ENCODE assay signal across 1 cellular context in the genomic region with DNA sequence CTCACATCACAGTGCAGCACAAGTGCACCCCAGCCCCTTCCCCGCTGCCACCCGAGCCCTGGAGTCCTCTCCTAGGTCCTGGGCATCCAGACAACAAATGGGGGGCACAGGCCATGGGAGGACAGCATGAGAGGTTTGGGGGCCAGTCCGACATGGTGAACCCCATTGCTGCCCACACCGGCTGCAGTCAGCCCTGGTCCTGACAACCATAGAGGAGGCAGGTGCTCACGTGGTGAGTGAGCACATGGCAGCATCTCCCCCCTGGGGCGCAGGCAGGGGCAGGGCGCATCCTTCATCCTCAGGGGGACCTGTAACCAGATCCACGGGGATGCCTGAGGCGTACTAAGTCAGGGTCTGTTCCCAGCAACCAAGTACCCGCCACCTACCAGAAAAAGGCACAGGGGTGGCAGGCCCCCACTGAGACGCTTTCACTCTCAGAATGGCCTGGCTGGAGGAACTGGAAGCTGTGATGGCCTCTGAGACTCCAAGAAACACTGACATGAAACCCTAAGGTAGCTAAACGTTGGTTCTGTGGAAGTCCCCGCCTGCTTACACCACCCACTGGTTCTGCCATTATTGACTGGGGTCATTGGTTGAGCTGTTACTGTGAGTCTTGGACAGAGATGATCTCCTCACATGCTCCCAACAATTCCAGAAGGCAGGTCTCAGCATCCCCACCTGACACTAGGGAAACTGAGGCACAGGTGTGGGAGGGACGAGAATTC.
TF ChIP-seq lines count a peak whose summit lies in the region.

No MANE protein-coding gene starts in this region.

TF ChIP-seq in HepG2, 621 proteins besides CTCF, POLR2A, EP300 and RAD21:
- TF ChIP-seq ZBED4 (CRISPR knock-in tag; IDR thresholded peaks at IDR 0.05; ENCODE audit: borderline replicate concordance) = no peak
- TF ChIP-seq MIER2 (CRISPR knock-in tag; IDR thresholded peaks at IDR 0.05) = no peak
- TF ChIP-seq ZNF580 (CRISPR knock-in tag; IDR thresholded peaks at IDR 0.05; ENCODE audit: borderline replicate concordance, low read depth) = no peak
- no peak for TF ChIP-seq TARDBP (CRISPR knock-in tag; IDR thresholded peaks at IDR 0.05)
- TF ChIP-seq, protein P1, sequence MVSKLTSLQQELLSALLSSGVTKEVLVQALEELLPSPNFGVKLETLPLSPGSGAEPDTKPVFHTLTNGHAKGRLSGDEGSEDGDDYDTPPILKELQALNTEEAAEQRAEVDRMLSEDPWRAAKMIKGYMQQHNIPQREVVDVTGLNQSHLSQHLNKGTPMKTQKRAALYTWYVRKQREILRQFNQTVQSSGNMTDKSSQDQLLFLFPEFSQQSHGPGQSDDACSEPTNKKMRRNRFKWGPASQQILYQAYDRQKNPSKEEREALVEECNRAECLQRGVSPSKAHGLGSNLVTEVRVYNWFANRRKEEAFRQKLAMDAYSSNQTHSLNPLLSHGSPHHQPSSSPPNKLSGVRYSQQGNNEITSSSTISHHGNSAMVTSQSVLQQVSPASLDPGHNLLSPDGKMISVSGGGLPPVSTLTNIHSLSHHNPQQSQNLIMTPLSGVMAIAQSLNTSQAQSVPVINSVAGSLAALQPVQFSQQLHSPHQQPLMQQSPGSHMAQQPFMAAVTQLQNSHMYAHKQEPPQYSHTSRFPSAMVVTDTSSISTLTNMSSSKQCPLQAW (CRISPR knock-in tag; IDR thresholded peaks at IDR 0.05) = no peak
- no peak for TF ChIP-seq ZNF431 (CRISPR knock-in tag; IDR thresholded peaks at IDR 0.05; ENCODE audit: borderline replicate concordance, low read depth)
- no peak for TF ChIP-seq ARID4A (CRISPR knock-in tag; IDR thresholded peaks at IDR 0.05; ENCODE audit: borderline replicate concordance)
- TF ChIP-seq NFE2 (CRISPR knock-in tag; IDR thresholded peaks at IDR 0.05) = no peak
- TF ChIP-seq, protein P2, sequence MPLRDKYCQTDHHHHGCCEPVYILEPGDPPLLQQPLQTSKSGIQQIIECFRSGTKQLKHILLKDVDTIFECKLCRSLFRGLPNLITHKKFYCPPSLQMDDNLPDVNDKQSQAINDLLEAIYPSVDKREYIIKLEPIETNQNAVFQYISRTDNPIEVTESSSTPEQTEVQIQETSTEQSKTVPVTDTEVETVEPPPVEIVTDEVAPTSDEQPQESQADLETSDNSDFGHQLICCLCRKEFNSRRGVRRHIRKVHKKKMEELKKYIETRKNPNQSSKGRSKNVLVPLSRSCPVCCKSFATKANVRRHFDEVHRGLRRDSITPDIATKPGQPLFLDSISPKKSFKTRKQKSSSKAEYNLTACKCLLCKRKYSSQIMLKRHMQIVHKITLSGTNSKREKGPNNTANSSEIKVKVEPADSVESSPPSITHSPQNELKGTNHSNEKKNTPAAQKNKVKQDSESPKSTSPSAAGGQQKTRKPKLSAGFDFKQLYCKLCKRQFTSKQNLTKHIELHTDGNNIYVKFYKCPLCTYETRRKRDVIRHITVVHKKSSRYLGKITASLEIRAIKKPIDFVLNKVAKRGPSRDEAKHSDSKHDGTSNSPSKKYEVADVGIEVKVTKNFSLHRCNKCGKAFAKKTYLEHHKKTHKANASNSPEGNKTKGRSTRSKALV (CRISPR knock-in tag; IDR thresholded peaks at IDR 0.05) = no peak
- no peak for TF ChIP-seq PHF20 (CRISPR knock-in tag; IDR thresholded peaks at IDR 0.05)
- TF ChIP-seq KDM2A (CRISPR knock-in tag; IDR thresholded peaks at IDR 0.05; ENCODE audit: borderline replicate concordance, low read depth) = no peak
- TF ChIP-seq SALL2 (CRISPR knock-in tag; IDR thresholded peaks at IDR 0.05) = no peak
- no peak for TF ChIP-seq PBX2 (CRISPR knock-in tag; IDR thresholded peaks at IDR 0.05)
- no peak for TF ChIP-seq SP5 (CRISPR knock-in tag; IDR thresholded peaks at IDR 0.05; ENCODE audit: borderline replicate concordance, low read depth)
- no peak for TF ChIP-seq PCBP2 (optimal IDR thresholded peaks at IDR 0.05; ENCODE audit: low read depth, low read length, poor library complexity, severe bottlenecking)
- TF ChIP-seq ZSCAN9 (CRISPR knock-in tag; IDR thresholded peaks at IDR 0.05; ENCODE audit: borderline replicate concordance) = no peak
- TF ChIP-seq ZKSCAN5 (CRISPR knock-in tag; IDR thresholded peaks at IDR 0.05) = no peak
- no peak for TF ChIP-seq ZSCAN20 (CRISPR knock-in tag; IDR thresholded peaks at IDR 0.05; ENCODE audit: borderline replicate concordance)
- TF ChIP-seq TP53 (CRISPR knock-in tag; conservative IDR thresholded peaks at IDR 0.05) = no peak
- TF ChIP-seq PRMT3 (CRISPR knock-in tag; IDR thresholded peaks at IDR 0.05; ENCODE audit: borderline replicate concordance, low read depth) = no peak
